14 cellular contexts compared by ENCODE assay signal in the genomic region with DNA sequence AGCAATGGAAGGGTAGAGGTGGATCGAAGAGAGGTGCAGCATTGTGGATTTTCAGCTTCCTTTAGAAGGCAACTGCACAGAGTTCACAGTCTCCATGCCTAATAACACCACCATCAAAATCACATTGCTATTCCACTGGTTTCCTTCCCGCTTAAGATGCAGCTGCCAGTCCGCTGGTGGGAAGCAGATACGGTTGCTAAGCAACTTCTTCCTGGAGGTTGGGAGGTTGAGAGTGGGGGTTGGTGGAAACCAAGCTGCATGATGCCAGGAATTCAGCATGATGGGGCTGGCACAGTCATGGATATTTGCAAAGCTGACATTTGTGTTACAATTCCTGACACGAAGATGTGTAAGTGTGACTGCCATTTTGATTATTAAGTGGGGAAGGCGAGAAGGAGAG.
DNase-seq lines count a peak whose midpoint lies in the region; ATAC-seq and TF ChIP-seq lines count a peak whose summit lies in the region.
"Had no signal": no experiment of that assay in that cellular context is flagged by ENCODE, and none has a peak within 500 bp of the region (broad histone marks: within the 10 kb centered on the region; RNA-seq: fewer than 3 reads in every experiment).

No MANE protein-coding gene starts in this region.

- peak; percentile 34 for DNase-seq in COLO668 (lab: John Stamatoyannopoulos, UW; ENCODE audit: unreplicated experiment)
- DNase-seq in NCI-H1105 treated with DMSO at 0.1 percent for 48 hours (lab: John Stamatoyannopoulos, UW) = peak; percentile 92
- no peak for DNase-seq in WTC11 (ENCODE audit: low spot score)
- no peak for DNase-seq in glutamatergic neuron
- no peak for DNase-seq in SKM-1 (lab: John Stamatoyannopoulos, UW; ENCODE audit: unreplicated experiment)
- DNase-seq in KG1 (lab: John Stamatoyannopoulos, UW) = no peak
- DNase-seq in GOT3 (lab: John Stamatoyannopoulos, UW) = no peak
- no peak for DNase-seq in stimulated activated CD4-positive, alpha-beta T cell treated with anti-CD3 and anti-CD28 coated beads, Interleukin-4, amount 100 ng/mL, for 4 hours
- DNase-seq: activated naive CD8-positive, alpha-beta T cell treated with anti-CD3 and anti-CD28 coated beads for 36 hours; activated T-cell treated with anti-CD3 and anti-CD28 coated beads, Interleukin-2, amount 50 U/mL, for 24 hours; sigmoid colon; stimulated activated CD4-positive, alpha-beta T cell treated with anti-CD3 and anti-CD28 coated beads, Interleukin-2, amount 100 ng/mL, for 48 hours; testis had no signal

- H3K27ac Mint-ChIP-seq in WTC11 (no peak overlapping the region), glutamatergic neuron (ENCODE audit: unreplicated experiment) (peak overlapping the region; percentile 59)
- H3K27ac Mint-ChIP-seq: activated naive CD8-positive, alpha-beta T cell treated with anti-CD3 and anti-CD28 coated beads for 36 hours; activated T-cell treated with anti-CD3 and anti-CD28 coated beads, Interleukin-2, amount 50 U/mL, for 24 hours had no signal

- no peak for TF ChIP-seq CTCF in WTC11 (IDR thresholded peaks at IDR 0.05)
- no peak for TF ChIP-seq CTCF in glutamatergic neuron (IDR thresholded peaks at IDR 0.05; ENCODE audit: partially characterized antibody, unreplicated experiment)

- POLR2A ChIA-PET in WTC11 (lab: Charles Lee) = no interaction called here

- H3K4me3 Mint-ChIP-seq in WTC11 (no peak overlapping the region), glutamatergic neuron (ENCODE audit: unreplicated experiment) (peak overlapping the region; percentile 66)
- H3K4me3 Mint-ChIP-seq: activated naive CD8-positive, alpha-beta T cell treated with anti-CD3 and anti-CD28 coated beads for 36 hours; activated T-cell treated with anti-CD3 and anti-CD28 coated beads, Interleukin-2, amount 50 U/mL, for 24 hours; central memory CD8-positive, alpha-beta T cell had no signal

- H3K36me3 Mint-ChIP-seq in WTC11 (peaks cover 73% of the 10 kb centered on the region), glutamatergic neuron (ENCODE audit: unreplicated experiment) (no peaks in the 10 kb centered on the region)
- H3K36me3 Mint-ChIP-seq: activated naive CD8-positive, alpha-beta T cell treated with anti-CD3 and anti-CD28 coated beads for 36 hours had no signal

- peak; percentile 44; the same call in 1 of the 2 replicates for ATAC-seq in WTC11

- H3K27me3 Mint-ChIP-seq in WTC11 (ENCODE audit: low read depth) = no peaks in the 10 kb centered on the region
- H3K27me3 Mint-ChIP-seq in glutamatergic neuron (ENCODE audit: unreplicated experiment) = no peaks in the 10 kb centered on the region
- H3K27me3 Mint-ChIP-seq: activated T-cell treated with anti-CD3 and anti-CD28 coated beads, Interleukin-2, amount 50 U/mL, for 24 hours; central memory CD8-positive, alpha-beta T cell had no signal

- peaks cover 13% of the 10 kb centered on the region for H3K4me1 Mint-ChIP-seq in WTC11
- H3K4me1 Mint-ChIP-seq in glutamatergic neuron (ENCODE audit: low read depth, unreplicated experiment) = peaks cover 10% of the 10 kb centered on the region
- H3K4me1 Mint-ChIP-seq: central memory CD8-positive, alpha-beta T cell had no signal

- CTCF ChIA-PET in WTC11 (lab: Charles Lee) = no interaction called here

- H3K9me3 Mint-ChIP-seq in WTC11 (no peaks in the 10 kb centered on the region), glutamatergic neuron (ENCODE audit: unreplicated experiment) (no peaks in the 10 kb centered on the region)
- H3K9me3 Mint-ChIP-seq: activated naive CD8-positive, alpha-beta T cell treated with anti-CD3 and anti-CD28 coated beads for 36 hours; activated T-cell treated with anti-CD3 and anti-CD28 coated beads, Interleukin-2, amount 50 U/mL, for 24 hours; central memory CD8-positive, alpha-beta T cell had no signal

TF ChIP-seq in WTC11, 78 proteins besides CTCF, POLR2A, EP300 and RAD21:
- TF ChIP-seq, protein P1, sequence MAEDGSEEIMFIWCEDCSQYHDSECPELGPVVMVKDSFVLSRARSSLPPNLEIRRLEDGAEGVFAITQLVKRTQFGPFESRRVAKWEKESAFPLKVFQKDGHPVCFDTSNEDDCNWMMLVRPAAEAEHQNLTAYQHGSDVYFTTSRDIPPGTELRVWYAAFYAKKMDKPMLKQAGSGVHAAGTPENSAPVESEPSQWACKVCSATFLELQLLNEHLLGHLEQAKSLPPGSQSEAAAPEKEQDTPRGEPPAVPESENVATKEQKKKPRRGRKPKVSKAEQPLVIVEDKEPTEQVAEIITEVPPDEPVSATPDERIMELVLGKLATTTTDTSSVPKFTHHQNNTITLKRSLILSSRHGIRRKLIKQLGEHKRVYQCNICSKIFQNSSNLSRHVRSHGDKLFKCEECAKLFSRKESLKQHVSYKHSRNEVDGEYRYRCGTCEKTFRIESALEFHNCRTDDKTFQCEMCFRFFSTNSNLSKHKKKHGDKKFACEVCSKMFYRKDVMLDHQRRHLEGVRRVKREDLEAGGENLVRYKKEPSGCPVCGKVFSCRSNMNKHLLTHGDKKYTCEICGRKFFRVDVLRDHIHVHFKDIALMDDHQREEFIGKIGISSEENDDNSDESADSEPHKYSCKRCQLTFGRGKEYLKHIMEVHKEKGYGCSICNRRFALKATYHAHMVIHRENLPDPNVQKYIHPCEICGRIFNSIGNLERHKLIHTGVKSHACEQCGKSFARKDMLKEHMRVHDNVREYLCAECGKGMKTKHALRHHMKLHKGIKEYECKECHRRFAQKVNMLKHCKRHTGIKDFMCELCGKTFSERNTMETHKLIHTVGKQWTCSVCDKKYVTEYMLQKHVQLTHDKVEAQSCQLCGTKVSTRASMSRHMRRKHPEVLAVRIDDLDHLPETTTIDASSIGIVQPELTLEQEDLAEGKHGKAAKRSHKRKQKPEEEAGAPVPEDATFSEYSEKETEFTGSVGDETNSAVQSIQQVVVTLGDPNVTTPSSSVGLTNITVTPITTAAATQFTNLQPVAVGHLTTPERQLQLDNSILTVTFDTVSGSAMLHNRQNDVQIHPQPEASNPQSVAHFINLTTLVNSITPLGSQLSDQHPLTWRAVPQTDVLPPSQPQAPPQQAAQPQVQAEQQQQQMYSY (CRISPR knock-in tag; IDR thresholded peaks at IDR 0.05) = no peak
- TF ChIP-seq NFATC4 (CRISPR knock-in tag; IDR thresholded peaks at IDR 0.05) (no peak), CREB1 (CRISPR knock-in tag; IDR thresholded peaks at IDR 0.05) (no peak), JUN (CRISPR knock-in tag; IDR thresholded peaks at IDR 0.05) (no peak), ZNF396 (CRISPR knock-in tag; IDR thresholded peaks at IDR 0.05; ENCODE audit: borderline replicate concordance) (no peak)

Comparison
In these comparisons a context has a peak if more than half of its experiments do, and no peak if none do; other contexts are left out.
1. DNase-seq: peak in COLO668 (single experiment) and NCI-H1105 treated with DMSO at 0.1 percent for 48 hours (single experiment); none in WTC11 (single experiment), glutamatergic neuron (single experiment), SKM-1 (single experiment), KG1 (single experiment), GOT3 (single experiment) and stimulated activated CD4-positive, alpha-beta T cell treated with anti-CD3 and anti-CD28 coated beads, Interleukin-4, amount 100 ng/mL, for 4 hours (0 of 2).